In genomic region chr3:184016169-184016570, GRCh38 we compare ENCODE assay signal across 1 cellular context.
TF ChIP-seq lines count a peak whose summit lies in the region.

No MANE protein-coding gene starts in this region.

TF ChIP-seq in HCT116, 20 proteins besides CTCF, POLR2A, EP300 and RAD21 (continued from another document):
- TF ChIP-seq ZBTB33 (IDR thresholded peaks at IDR 0.05; ENCODE audit: extremely low read depth, insufficient replicate concordance, low read length) (no peak), ZFX (IDR thresholded peaks at IDR 0.05) (no peak), POLR2AphosphoS5 (IDR thresholded peaks at IDR 0.05; ENCODE audit: low read depth, low read length) (no peak), CEBPB (IDR thresholded peaks at IDR 0.05; ENCODE audit: low read depth) (no peak), REST (IDR thresholded peaks at IDR 0.05; ENCODE audit: low read depth) (no peak)
